ENCODE assay signal across 1 cellular context in the genomic region with DNA sequence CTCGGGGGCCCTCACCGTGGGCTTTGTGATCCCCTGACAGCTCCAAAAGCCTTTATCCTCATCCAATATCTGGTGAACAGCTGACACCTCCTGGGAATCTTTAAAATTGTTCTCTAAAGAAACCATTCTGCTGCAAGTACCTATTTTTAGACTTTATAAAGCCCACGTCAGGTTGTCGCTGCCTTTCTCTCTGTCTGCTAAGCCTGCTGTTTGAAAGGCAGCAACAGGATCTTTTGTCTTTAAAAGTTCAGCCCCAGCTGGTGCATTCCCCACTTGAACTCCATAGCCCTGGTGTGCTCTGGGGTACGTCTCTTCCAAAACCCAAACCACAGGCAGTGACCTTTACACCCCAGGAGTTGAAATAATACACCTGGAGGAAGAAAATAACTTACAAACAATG.
TF ChIP-seq lines count a peak whose summit lies in the region.

No MANE protein-coding gene starts in this region.

TF ChIP-seq in neural cell, 6 proteins besides CTCF, POLR2A, EP300 and RAD21:
- TF ChIP-seq REST (IDR thresholded peaks at IDR 0.05; ENCODE audit: borderline replicate concordance) (peak; percentile 19), SMC3 (conservative IDR thresholded peaks at IDR 0.05; ENCODE audit: poor library complexity) (peak; percentile 13), MXI1 (conservative IDR thresholded peaks at IDR 0.05; ENCODE audit: poor library complexity, severe bottlenecking) (no peak), POLR2AphosphoS5 (IDR thresholded peaks at IDR 0.05) (no peak), TAF1 (IDR thresholded peaks at IDR 0.05; ENCODE audit: low read depth) (no peak), EZH2 (IDR thresholded peaks at IDR 0.05; ENCODE audit: borderline replicate concordance, insufficient read depth, low read length, poor library complexity, severe bottlenecking) (no peak)
